ENCODE assay signal across 19 cellular contexts in the genomic region with DNA sequence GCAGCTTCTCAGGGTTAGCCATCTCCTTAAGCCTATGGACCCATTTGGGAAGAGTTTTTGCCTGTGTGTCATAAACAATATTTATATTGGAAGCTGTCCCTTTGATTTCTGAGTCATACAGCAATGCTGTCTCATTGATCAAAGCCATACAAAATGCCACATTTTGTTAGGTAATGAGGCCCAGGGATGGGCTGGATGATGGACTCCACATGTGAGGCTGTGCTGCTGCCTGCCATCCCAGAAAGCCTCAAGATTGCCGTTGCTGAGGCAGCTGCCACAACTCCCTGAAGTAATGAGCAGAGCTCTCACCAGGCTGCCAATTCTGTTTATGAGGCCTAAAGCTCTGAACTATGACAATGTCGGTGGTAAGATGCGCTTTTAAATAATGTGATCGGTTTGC. TPM values are rescaled to one million over a fixed set of nuclear protein-coding genes. Genes with fewer than 3 reads are reported as not detected.
"Had no signal": no experiment of that assay in that cellular context is flagged by ENCODE, and none has a peak within 500 bp of the region (broad histone marks: within the 10 kb centered on the region; RNA-seq: fewer than 3 reads in every experiment).

No MANE protein-coding gene starts in this region.

- DNase-seq: activated CD4-positive, alpha-beta memory T cell treated with anti-CD3 and anti-CD28 coated beads, Interleukin-2, amount 10 ng/mL, durations not matched to agents 7 days and 5 days; activated CD4-positive, alpha-beta T cell treated with anti-CD3 and anti-CD28 coated beads for 4 hours; activated effector memory CD4-positive, alpha-beta T cell treated with Interleukin-2 at 50 U/mL for 16 hours; activated T-cell treated with anti-CD3 and anti-CD28 coated beads, Interleukin-2, amount 50 U/mL, for 4 hours; hypothalamus; kidney; left lung; mammary epithelial cell; stimulated activated CD4-positive, alpha-beta T cell treated with anti-CD3 and anti-CD28 coated beads, Interleukin-2, amount 100 ng/mL, for 48 hours; stimulated activated naive CD4-positive, alpha-beta T cell; substantia nigra; T-helper 17 cell had no signal

- H3K4me3 ChIP-seq: left lung, tibial nerve, vagina had no signal

- H3K4me1 ChIP-seq: left lung, tibial nerve, vagina had no signal

- H3K27ac ChIP-seq: left lung, tibial nerve, vagina had no signal

- H3K36me3 ChIP-seq: left lung, tibial nerve, vagina had no signal

- H3K27me3 ChIP-seq: left lung, tibial nerve, vagina had no signal

- H3K9me3 ChIP-seq: left lung, tibial nerve, vagina had no signal

- ATAC-seq: activated T-cell treated with anti-CD3 and anti-CD28 coated beads, Interleukin-2, amount 50 U/mL, for 4 hours; esophagus mucosa; left lung; T-helper 17 cell; WTC11 had no signal

RNA-seq across cellular contexts. Expression of gene GJB1, which starts 12.2 kb away (rescaled TPM):
- total RNA-seq: activated CD4-positive, alpha-beta memory T cell treated with anti-CD3 and anti-CD28 coated beads, Interleukin-2, amount 10 ng/mL, durations not matched to agents 7 days and 5 days; activated T-cell treated with anti-CD3 and anti-CD28 coated beads, Interleukin-2, amount 50 U/mL, for 4 hours; cardiac septum; osteoblast; skeletal muscle tissue; T-helper 17 cell; vagina had no signal
- polyA plus RNA-seq: mammary epithelial cell had no signal
